Comparison of ENCODE assay signal across 18 cellular contexts in genomic region chr3:24342275-24342674, GRCh38.
"Had no signal": no experiment of that assay in that cellular context is flagged by ENCODE, and none has a peak within 500 bp of the region (broad histone marks: within the 10 kb centered on the region; RNA-seq: fewer than 3 reads in every experiment).

No MANE protein-coding gene starts in this region.

- H3K27ac ChIP-seq: HL-60 had no signal

- H3K4me2 ChIP-seq: SK-N-SH had no signal

- H3K9ac ChIP-seq: SK-N-SH had no signal

- H3K9me3 ChIP-seq: SK-N-SH had no signal

- DNase-seq: KBM-7, NCI-H1092, NCI-H1436, NCI-H187, NCI-H2029, NCI-H2081 treated with DMSO at 0.1 percent for 48 hours, NCI-H2171, NCI-H226, NCI-H446, NCI-H510A, NCI-H524 treated with DMSO at 0.1 percent for 48 hours, NCI-H774, Right ventricle myocardium superior, RPMI8226, SIG-M5, SK-N-SH, SW 1271 had no signal
